ENCODE assay signal across 15 cellular contexts in genomic region chr11:116840224-116840745, GRCh38. TPM values are rescaled to one million over a fixed set of nuclear protein-coding genes. Genes with fewer than 3 reads are reported as not detected.
A peak's percentile ranks its signal among the peaks of the same experiment; 100 is the strongest.
DNase-seq lines count a peak whose midpoint lies in the region; ATAC-seq and TF ChIP-seq lines count a peak whose summit lies in the region.
"Had no signal": no experiment of that assay in that cellular context is flagged by ENCODE, and none has a peak within 500 bp of the region (broad histone marks: within the 10 kb centered on the region; RNA-seq: fewer than 3 reads in every experiment).

No MANE protein-coding gene starts in this region.

- DNase-seq in SK-N-SH (no peak), HuH-7 (ENCODE audit: low spot score) (peak; percentile 50), dorsolateral prefrontal cortex (peak in 3 of 10 donors; percentile 39 to 58 (median 53)), osteoblast (ENCODE audit: insufficient read length, low spot score, missing footprints) (peak; percentile 92)
- DNase-seq: activated CD4-positive, alpha-beta T cell treated with anti-CD3 and anti-CD28 coated beads, Interleukin-2, amount 50 U/mL, for 48 hours; naive thymus-derived CD4-positive, alpha-beta T cell; NCI-H1436 treated with DMSO at 0.1 percent for 48 hours; stimulated activated CD4-positive, alpha-beta T cell treated with anti-CD3 and anti-CD28 coated beads, Interleukin-1b, Interleukin-23, amount 100 ng/mL, for 48 hours had no signal

- TF ChIP-seq CTCF in SK-N-SH (IDR thresholded peaks at IDR 0.05) (peak; percentile 22), dorsolateral prefrontal cortex (IDR thresholded peaks at IDR 0.05 in 54 of 56, conservative IDR thresholded peaks at IDR 0.05 in 2 of 56; ENCODE audit: low read depth in 1 of 56, partially characterized antibody in 56 of 56) (peak in 47 of 56 donors; percentile 12 to 62 (median 39)), osteoblast (IDR thresholded peaks at IDR 0.05; ENCODE audit: extremely low read depth, low read depth, low read length) (peak; percentile 48)

- no peak overlapping the region for H3K9ac ChIP-seq in SK-N-SH
- H3K9ac ChIP-seq: BLaER1 had no signal

- intact Hi-C loops in dorsolateral prefrontal cortex (cut with DNase I): no loop called here

- H3K79me2 ChIP-seq in SK-N-SH (ENCODE audit: insufficient read depth) (no peaks in the 10 kb centered on the region), osteoblast (ENCODE audit: insufficient read depth, low read length) (no peaks in the 10 kb centered on the region)

- no peaks in the 10 kb centered on the region for H3K9me3 ChIP-seq in SK-N-SH
- no peaks in the 10 kb centered on the region for H3K9me3 ChIP-seq in osteoblast (ENCODE audit: low read depth, low read length)
- H3K9me3 ChIP-seq: BLaER1, thoracic aorta had no signal

- H3K4me1 ChIP-seq in SK-N-SH (ENCODE audit: control insufficient read depth in 1 of 2, insufficient read depth in 2 of 2, low read depth in 1 of 2, low read length in 1 of 2) (peaks cover 0 to 16% of the 10 kb centered on the region in 2 experiments; a peak in 1 of 4 replicates), osteoblast (ENCODE audit: insufficient read depth, low read length) (no peaks in the 10 kb centered on the region)

- H2AFZ ChIP-seq in SK-N-SH (ENCODE audit: low read depth): no peak overlapping the region
- H2AFZ ChIP-seq in osteoblast (ENCODE audit: low read length): no peak overlapping the region

- CTCF ChIA-PET in SK-N-SH (lab: Yijun Ruan, JAX): interaction anchor here (0.7 to 1.3 kb wide), 2 partner anchors 8 to 17 kb away, joined by 3 read pairs; partner anchors contain the start of gene APOA4

- ATAC-seq in SK-N-SH treated with all-trans-retinoic acid at 6 μM for 48 hours (no peak), GM18520 (IDR thresholded peaks at IDR 0.05; ENCODE audit: unreplicated experiment) (no peak), HG03108 (IDR thresholded peaks at IDR 0.05; ENCODE audit: unreplicated experiment) (no peak), HG03460 (IDR thresholded peaks at IDR 0.05; ENCODE audit: unreplicated experiment) (no peak)
- ATAC-seq: naive thymus-derived CD4-positive, alpha-beta T cell had no signal

- no peaks in the 10 kb centered on the region for H3K9me2 ChIP-seq in SK-N-SH

- H3K4me2 ChIP-seq in SK-N-SH (no peak overlapping the region), osteoblast (ENCODE audit: insufficient read depth, low read length) (peak overlapping the region; percentile 28)
- H3K4me2 ChIP-seq: BLaER1 had no signal

- no peak overlapping the region for H3K27ac ChIP-seq in SK-N-SH (ENCODE audit: low read depth in 2 of 2, low read length in 1 of 2)
- H3K27ac ChIP-seq in dorsolateral prefrontal cortex: peak overlapping the region in 47 of 59 donors; percentile 6 to 76 (median 55)
- H3K27ac ChIP-seq in osteoblast (ENCODE audit: low read depth, low read length): no peak overlapping the region
- H3K27ac ChIP-seq: BLaER1, RWPE1, thoracic aorta had no signal

- H3K36me3 ChIP-seq in SK-N-SH (replicated peaks in 1 of 2; ENCODE audit: control insufficient read depth in 1 of 2, insufficient read depth in 2 of 2, low read length in 1 of 2) (peaks cover 5 to 19% of the 10 kb centered on the region in 2 experiments), osteoblast (ENCODE audit: insufficient read depth, low read length) (peaks cover 16% of the 10 kb centered on the region)

- 83% methylated on average over 6 of the region's 6 CpGs for WGBS in SK-N-SH (ENCODE audit: low lambda C conversion rate)

- no peaks in the 10 kb centered on the region for H3F3A ChIP-seq in SK-N-SH (replicated peaks; ENCODE audit: insufficient read depth)

- POLR2A ChIA-PET in SK-N-SH (lab: Yijun Ruan, JAX): no interaction called here

- no peaks in the 10 kb centered on the region for H4K20me1 ChIP-seq in SK-N-SH (ENCODE audit: insufficient read depth)
- H4K20me1 ChIP-seq in osteoblast (ENCODE audit: insufficient read depth, low read length): no peaks in the 10 kb centered on the region
- H4K20me1 ChIP-seq: BLaER1 had no signal

- no peak for TF ChIP-seq EP300 in SK-N-SH (IDR thresholded peaks at IDR 0.05; ENCODE audit: borderline replicate concordance in 1 of 2, low read depth in 1 of 2, low read length in 1 of 2)

- no peak; the same call in 1 of the 2 replicates for TF ChIP-seq RAD21 in SK-N-SH (IDR thresholded peaks at IDR 0.05; ENCODE audit: low read length)

- H3K27me3 ChIP-seq in SK-N-SH (ENCODE audit: insufficient read depth) (no peaks in the 10 kb centered on the region), dorsolateral prefrontal cortex (no peaks in the 10 kb centered on the region), osteoblast (ENCODE audit: insufficient read depth, low read length) (no peaks in the 10 kb centered on the region)
- H3K27me3 ChIP-seq: BLaER1 had no signal

- no peak overlapping the region for H3K4me3 ChIP-seq in SK-N-SH (ENCODE audit: low read depth in 2 of 2, low read length in 1 of 2)
- H3K4me3 ChIP-seq in dorsolateral prefrontal cortex: no peak overlapping the region
- no peak overlapping the region for H3K4me3 ChIP-seq in osteoblast (ENCODE audit: insufficient read depth, low read length)
- H3K4me3 ChIP-seq: BLaER1, thoracic aorta had no signal

TF ChIP-seq in SK-N-SH, 30 proteins besides CTCF, POLR2A, EP300 and RAD21:
- TF ChIP-seq RFX5 (IDR thresholded peaks at IDR 0.05; ENCODE audit: low read length): no peak
- TF ChIP-seq TAF1 (IDR thresholded peaks at IDR 0.05; ENCODE audit: borderline replicate concordance, low read depth, low read length): no peak
- TF ChIP-seq POLR2AphosphoS5 (IDR thresholded peaks at IDR 0.05; ENCODE audit: low read depth, low read length): no peak
- TF ChIP-seq GATA2 (CRISPR knock-in tag; IDR thresholded peaks at IDR 0.05): no peak
TF ChIP-seq in SK-N-SH: peak in this region for 0.

TF ChIP-seq in SK-N-SH treated with all-trans-retinoic acid at 6 μM for 48 hours, 23 proteins besides CTCF, POLR2A, EP300 and RAD21 (continues in another document):
- TF ChIP-seq ESRRG (CRISPR knock-in tag; IDR thresholded peaks at IDR 0.05) (no peak), ZFP3 (CRISPR knock-in tag; IDR thresholded peaks at IDR 0.05) (no peak), RARB (CRISPR knock-in tag; IDR thresholded peaks at IDR 0.05) (no peak), TSHZ2 (CRISPR knock-in tag; IDR thresholded peaks at IDR 0.05) (no peak), ZNF565 (CRISPR knock-in tag; conservative IDR thresholded peaks at IDR 0.05; ENCODE audit: low read depth) (no peak), ZNF8 (CRISPR knock-in tag; IDR thresholded peaks at IDR 0.05) (no peak), GLIS3 (CRISPR knock-in tag; IDR thresholded peaks at IDR 0.05) (no peak)

RNA-seq across cellular contexts. Expression of gene APOA1, which starts 2.9 kb away (rescaled TPM):
- polyA plus RNA-seq in SK-N-SH (2012; rRNA removed): 0.20 TPM in 1 of 2 replicates, not detected in the other
- 0.05 TPM in 1 of 2 replicates, not detected in the other for polyA plus RNA-seq in SK-N-SH (2012; cell fraction: cytosol; rRNA removed)
- polyA plus RNA-seq in SK-N-SH (2012; cell fraction: nucleus; rRNA removed): 0.06 and 0.36 TPM in 2 replicates
- total RNA-seq in dorsolateral prefrontal cortex (1 to 10 TPM in 16 of 120 experiments, under 1 TPM in 53, not detected in 51; 0.32 to 2.2 (median 0.72) TPM), osteoblast (under 0.01 and 0.29 TPM in 2 replicates)
- total RNA-seq: thoracic aorta had no signal
- polyA plus RNA-seq: naive thymus-derived CD4-positive, alpha-beta T cell had no signal

RNA-seq across cellular contexts. Expression of gene APOC3, which starts 10.6 kb away (rescaled TPM):
- polyA plus RNA-seq in SK-N-SH (2012; rRNA removed): not detected in 2 replicates
- polyA plus RNA-seq in SK-N-SH (2012; cell fraction: cytosol; rRNA removed): 8.5 TPM in 1 of 2 replicates, not detected in the other
- polyA plus RNA-seq in SK-N-SH (2012; cell fraction: nucleus; rRNA removed): 0.51 TPM in 1 of 2 replicates, not detected in the other
- total RNA-seq in dorsolateral prefrontal cortex (not detected), osteoblast (not detected in 2 replicates)
- total RNA-seq: naive thymus-derived CD4-positive, alpha-beta T cell; thoracic aorta had no signal
- polyA plus RNA-seq: naive thymus-derived CD4-positive, alpha-beta T cell had no signal

RNA-seq across cellular contexts. Expression of gene APOA4, which starts 17.2 kb away (rescaled TPM):
- not detected in 2 replicates for polyA plus RNA-seq in SK-N-SH (2012; rRNA removed)
- not detected in 2 replicates for polyA plus RNA-seq in SK-N-SH (2012; cell fraction: cytosol; rRNA removed)
- not detected in 2 replicates for polyA plus RNA-seq in SK-N-SH (2012; cell fraction: nucleus; rRNA removed)
- total RNA-seq in dorsolateral prefrontal cortex (not detected), osteoblast (not detected in 2 replicates)
- total RNA-seq: naive thymus-derived CD4-positive, alpha-beta T cell had no signal
- polyA plus RNA-seq: naive thymus-derived CD4-positive, alpha-beta T cell had no signal

RNA-seq across cellular contexts. Expression of gene APOA5, which starts 48.6 kb away (rescaled TPM):
- not detected in 2 replicates for polyA plus RNA-seq in SK-N-SH (2012; rRNA removed)
- not detected in 2 replicates for polyA plus RNA-seq in SK-N-SH (2012; cell fraction: cytosol; rRNA removed)
- polyA plus RNA-seq in SK-N-SH (2012; cell fraction: nucleus; rRNA removed): not detected in 2 replicates
- under 1 TPM in 1 of 120 experiments, not detected in 119; 0.25 TPM for total RNA-seq in dorsolateral prefrontal cortex
- under 0.01 TPM in 1 of 2 replicates, not detected in the other for total RNA-seq in osteoblast
- total RNA-seq: naive thymus-derived CD4-positive, alpha-beta T cell; thoracic aorta had no signal
- polyA plus RNA-seq: naive thymus-derived CD4-positive, alpha-beta T cell had no signal

RNA-seq across cellular contexts. Expression of gene ZPR1, which starts 52.5 kb away (rescaled TPM):
- 52.4 and 69.2 TPM in 2 replicates for polyA plus RNA-seq in SK-N-SH (2012; rRNA removed)
- 66.4 and 72.4 TPM in 2 replicates for polyA plus RNA-seq in SK-N-SH (2012; cell fraction: cytosol; rRNA removed)
- polyA plus RNA-seq in SK-N-SH (2012; cell fraction: nucleus; rRNA removed): 39.0 and 68.7 TPM in 2 replicates
- total RNA-seq in dorsolateral prefrontal cortex (10 to 100 TPM; 31.6 to 66.9 (median 46.6) TPM), osteoblast (27.1 and 36.2 TPM in 2 replicates)

Comparison
In these comparisons a context has a peak if more than half of its experiments do, and no peak if none do; other contexts are left out.
1. H3K27ac ChIP-seq: peak in dorsolateral prefrontal cortex (47 of 59); none in SK-N-SH (0 of 2) and osteoblast (single experiment).
2. Peak in every context shown above with its lines, with median percentiles within 50 percentile points of each other: CTCF ChIP-seq.